In genomic region chr6:121666809-121667208, GRCh38 we compare ENCODE assay signal across 10 cellular contexts.
DNase-seq lines count a peak whose midpoint lies in the region; TF ChIP-seq lines count a peak whose summit lies in the region.
"Had no signal": no experiment of that assay in that cellular context is flagged by ENCODE, and none has a peak within 500 bp of the region (broad histone marks: within the 10 kb centered on the region; RNA-seq: fewer than 3 reads in every experiment).

No MANE protein-coding gene starts in this region.

- H3K9me3 ChIP-seq in mammary epithelial cell (replicated peaks; ENCODE audit: insufficient read depth, low read length) (no peaks in the 10 kb centered on the region), tibial nerve (no peaks in the 10 kb centered on the region)
- H3K9me3 ChIP-seq: upper lobe of left lung had no signal

- H3K4me3 ChIP-seq in AG10803 (ENCODE audit: low read length) (no peak overlapping the region), mammary epithelial cell (replicated peaks in 1 of 3; ENCODE audit: insufficient read depth in 1 of 3, low read depth in 2 of 3, low read length in 3 of 3) (no peak overlapping the region), tibial nerve (no peak overlapping the region)
- H3K4me3 ChIP-seq: upper lobe of left lung had no signal

- no peak for TF ChIP-seq CTCF in AG10803 (conservative IDR thresholded peaks at IDR 0.05; ENCODE audit: low read length)
- TF ChIP-seq CTCF in mammary epithelial cell (conservative IDR thresholded peaks at IDR 0.05 in 1 of 2, IDR thresholded peaks at IDR 0.05 in 1 of 2; ENCODE audit: extremely low read depth in 1 of 2, insufficient read depth in 1 of 2, low read depth in 1 of 2, low read length in 2 of 2), result no peak
- TF ChIP-seq CTCF in tibial nerve (IDR thresholded peaks at IDR 0.05), result no peak

- H3K27me3 ChIP-seq in mammary epithelial cell (ENCODE audit: insufficient read depth, low read length) (no peaks in the 10 kb centered on the region), tibial nerve (no peaks in the 10 kb centered on the region)
- H3K27me3 ChIP-seq: upper lobe of left lung had no signal

- no peak for TF ChIP-seq POLR2A in tibial nerve (IDR thresholded peaks at IDR 0.05)

- CTCF ChIA-PET in mammary epithelial cell (lab: Charles Lee; ENCODE audit: low non-redundant PET), result no interaction called here

- H3K79me2 ChIP-seq in mammary epithelial cell (ENCODE audit: insufficient read depth, low read length), result no peaks in the 10 kb centered on the region

- in situ Hi-C loops in mammary epithelial cell (cut with MboI; ENCODE audit: low sequenced_read_pairs in 2 of 2), result no loop called here

- dilution Hi-C loops in mammary epithelial cell (cut with HindIII; ENCODE audit: low sequenced_read_pairs), result no loop called here

- peak; percentile 65 for DNase-seq in AG10803 (ENCODE audit: low read depth)
- DNase-seq in M059J (ENCODE audit: low read depth), result peak; percentile 81
- peak; percentile 64 for DNase-seq in mammary epithelial cell
- DNase-seq in kidney tubule cell (ENCODE audit: low spot score), result peak; percentile 48
- no peak for DNase-seq in SHP77 (lab: John Stamatoyannopoulos, UW)
- DNase-seq in GOT3 (lab: John Stamatoyannopoulos, UW), result no peak
- DNase-seq in COR-L47 (lab: John Stamatoyannopoulos, UW), result no peak
- DNase-seq in tibial nerve (ENCODE audit: low spot score in 2 of 2), result no peak
- DNase-seq: activated T-cell treated with anti-CD3 and anti-CD28 coated beads, Interleukin-2, amount 50 U/mL, for 48 hours; upper lobe of left lung had no signal

- no peak overlapping the region for H3K9ac ChIP-seq in mammary epithelial cell (ENCODE audit: insufficient read depth, low read length)

- WGBS in mammary epithelial cell (ENCODE audit: low coverage, missing lambda C conversion rate), result 39% methylated on average over 4 of the region's 4 CpGs
- 30 to 31% methylated on average over 4 of the region's 4 CpGs for WGBS in tibial nerve, 2 donors

- no peak overlapping the region for H3K4me2 ChIP-seq in mammary epithelial cell (ENCODE audit: insufficient read depth, low read depth, low read length)

- peak in 1 of 2 donors; percentile 57 for TF ChIP-seq EP300 in tibial nerve (IDR thresholded peaks at IDR 0.05)

- BruUV-seq in mammary epithelial cell (replicated peaks; lab: Mats Ljungman, UMichigan), result no TSS peak

- no peaks in the 10 kb centered on the region for H4K20me1 ChIP-seq in mammary epithelial cell (ENCODE audit: insufficient read depth, low read length)

- no peak overlapping the region for H2AFZ ChIP-seq in mammary epithelial cell (ENCODE audit: low read depth, low read length)

- H3K4me1 ChIP-seq in mammary epithelial cell (ENCODE audit: insufficient read depth, low read length), result peaks cover 6% of the 10 kb centered on the region
- H3K4me1 ChIP-seq in tibial nerve, result peaks cover 0 to 5% (median 2%) of the 10 kb centered on the region in 4 donors

- H3K36me3 ChIP-seq in mammary epithelial cell (ENCODE audit: insufficient read depth, low read length) (no peaks in the 10 kb centered on the region), tibial nerve (no peaks in the 10 kb centered on the region)
- H3K36me3 ChIP-seq: upper lobe of left lung had no signal

- intact Hi-C loops in mammary epithelial cell (cut with micrococcal nuclease), result no loop called here

- H3K27ac ChIP-seq in mammary epithelial cell (ENCODE audit: insufficient read depth, low read depth, low read length) (no peak overlapping the region), tibial nerve (peak overlapping the region in 2 of 4 donors; percentile 5 to 23)
- H3K27ac ChIP-seq: upper lobe of left lung had no signal

Comparison
In these comparisons a context has a peak if more than half of its experiments do, and no peak if none do; other contexts are left out.
1. DNase-seq: peak in AG10803 (single experiment), M059J (single experiment), mammary epithelial cell (single experiment) and kidney tubule cell (single experiment); none in SHP77 (0 of 2), GOT3 (single experiment), COR-L47 (single experiment) and tibial nerve (0 of 2).